In the genomic region with DNA sequence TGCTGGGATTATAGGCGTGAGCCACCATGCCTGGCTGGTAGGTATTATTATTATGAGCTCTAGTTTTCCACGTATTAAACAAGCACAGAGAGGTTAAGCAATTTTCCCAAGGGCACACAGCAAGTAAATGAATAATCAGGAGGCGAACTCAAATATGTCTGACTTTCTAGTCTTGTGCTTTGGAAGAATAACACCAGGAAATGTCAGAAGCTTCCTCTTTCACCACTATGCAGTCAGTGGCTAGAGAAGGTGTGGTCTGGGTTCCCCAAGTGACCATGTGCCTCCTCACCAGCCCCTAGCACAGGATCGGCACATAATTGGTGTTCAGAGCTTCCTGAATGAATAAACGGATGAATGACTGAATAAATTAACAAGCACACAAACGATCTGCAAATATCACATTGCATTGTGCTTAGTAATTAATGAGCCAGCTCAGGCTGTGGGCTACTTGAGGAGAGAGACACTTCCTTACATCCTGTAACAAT, we compare ENCODE assay signal across 17 cellular contexts. TPM values are rescaled to one million over a fixed set of nuclear protein-coding genes. Genes with fewer than 3 reads are reported as not detected.
DNase-seq lines count a peak whose midpoint lies in the region; ATAC-seq, FAIRE-seq and TF ChIP-seq lines count a peak whose summit lies in the region.
"Had no signal": no experiment of that assay in that cellular context is flagged by ENCODE, and none has a peak within 500 bp of the region (broad histone marks: within the 10 kb centered on the region; RNA-seq: fewer than 3 reads in every experiment).

No MANE protein-coding gene starts in this region.

- no peaks in the 10 kb centered on the region for H3K36me3 ChIP-seq in HepG2 (replicated peaks in 1 of 2; ENCODE audit: control insufficient read depth in 1 of 2, insufficient read depth in 2 of 2, low read length in 2 of 2)
- no peaks in the 10 kb centered on the region for H3K36me3 ChIP-seq in right lobe of liver
- H3K36me3 ChIP-seq in bronchial epithelial cell (ENCODE audit: control insufficient read depth, insufficient read depth, low read length): no peaks in the 10 kb centered on the region
- H3K36me3 ChIP-seq: SJSA1, WERI-Rb-1 had no signal

- TF ChIP-seq CTCF in HepG2 (CRISPR knock-in tag; IDR thresholded peaks at IDR 0.05) (no peak), right lobe of liver (IDR thresholded peaks at IDR 0.05) (no peak), bronchial epithelial cell (IDR thresholded peaks at IDR 0.05; ENCODE audit: insufficient read depth, low read length, severe bottlenecking) (no peak)

- TF ChIP-seq EP300 in HepG2 (IDR thresholded peaks at IDR 0.05; ENCODE audit: low read depth in 2 of 2, low read length in 2 of 2) (no peak), HepG2 (CRISPR knock-in tag; IDR thresholded peaks at IDR 0.05; ENCODE audit: borderline replicate concordance) (no peak)

- no peak overlapping the region for H3K4me2 ChIP-seq in HepG2 (ENCODE audit: low read depth, low read length)

- H3K27ac ChIP-seq in HepG2 (ENCODE audit: extremely low read length, insufficient read depth, low read length): no peak overlapping the region
- H3K27ac ChIP-seq in right lobe of liver: no peak overlapping the region
- H3K27ac ChIP-seq: coronary artery, SJSA1 had no signal

- no peak for TF ChIP-seq RAD21 in HepG2 (CRISPR knock-in tag; IDR thresholded peaks at IDR 0.05)

- H3K4me1 ChIP-seq in HepG2 (ENCODE audit: insufficient read depth, low read length) (no peaks in the 10 kb centered on the region), right lobe of liver (no peaks in the 10 kb centered on the region)
- H3K4me1 ChIP-seq: SJSA1 had no signal

- H2AFZ ChIP-seq in HepG2 (ENCODE audit: low read length): no peak overlapping the region

- intact Hi-C loops in HepG2 (cut with micrococcal nuclease; ENCODE audit: unreplicated experiment): no loop called here
- intact Hi-C loops in right lobe of liver (cut with DNase I): no loop called here

- ATAC-seq in HepG2: no peak
- no peak for ATAC-seq in right lobe of liver
- no peak for ATAC-seq in GM19035 (IDR thresholded peaks at IDR 0.05; ENCODE audit: unreplicated experiment)
- ATAC-seq in GM18907 (IDR thresholded peaks at IDR 0.05; ENCODE audit: unreplicated experiment): no peak

- no peak for TF ChIP-seq POLR2A in HepG2 (IDR thresholded peaks at IDR 0.05; ENCODE audit: insufficient read depth in 1 of 2, low read depth in 2 of 2, low read length in 2 of 2)
- TF ChIP-seq POLR2A in right lobe of liver (IDR thresholded peaks at IDR 0.05): no peak

- H3K79me2 ChIP-seq in HepG2 (ENCODE audit: insufficient read depth, low read length): no peaks in the 10 kb centered on the region

- H3K9me3 ChIP-seq in HepG2 (ENCODE audit: low read length) (no peaks in the 10 kb centered on the region), right lobe of liver (no peaks in the 10 kb centered on the region)
- H3K9me3 ChIP-seq: SJSA1 had no signal

- CTCF ChIA-PET in HepG2 (lab: Yijun Ruan, JAX; ENCODE audit: low intra/inter-chr PET ratio, low total read pairs): no interaction called here

- FAIRE-seq in HepG2 (lab: Jason Lieb, UNC) (no peak), bronchial epithelial cell (lab: Jason Lieb, UNC) (peak; percentile 83)
- FAIRE-seq: G401.6 had no signal

- BruUV-seq in HepG2 (replicated peaks; lab: Mats Ljungman, UMichigan): no TSS peak

- no peaks in the 10 kb centered on the region for H4K20me1 ChIP-seq in HepG2 (ENCODE audit: insufficient read depth, low read length)

- DNase-seq in HepG2 (ENCODE audit: low spot score) (no peak), right lobe of liver (no peak), NCI-H2196 treated with DMSO at 0.1 percent for 48 hours (lab: John Stamatoyannopoulos, UW; ENCODE audit: unreplicated experiment) (peak; percentile 56), bronchial epithelial cell (ENCODE audit: low read depth) (peak; percentile 95), nucleus accumbens (lab: John Stamatoyannopoulos, UW) (no peak), inferior parietal cortex (ENCODE audit: extremely low spot score) (no peak)
- DNase-seq: activated CD8-positive, alpha-beta memory T cell treated with anti-CD3 and anti-CD28 coated beads, Interleukin-2, amount 50 U/mL, for 48 hours; Karpas-422; stimulated activated CD4-positive, alpha-beta T cell treated with anti-CD3 and anti-CD28 coated beads, Interleukin-2, amount 100 ng/mL, for 24 hours; WERI-Rb-1 had no signal

- POLR2A ChIA-PET in HepG2 (lab: Yijun Ruan, JAX): no interaction called here

- WGBS in HepG2 (ENCODE audit: low lambda C conversion rate): 12% methylated on average over 6 of the region's 6 CpGs
- 41% methylated on average over 6 of the region's 6 CpGs for WGBS in right lobe of liver (ENCODE audit: insufficient coverage, low coverage, low lambda C conversion rate, missing lambda C conversion rate)

- H3K9ac ChIP-seq in HepG2 (ENCODE audit: insufficient read depth, low read depth, low read length): no peak overlapping the region

- in situ Hi-C loops in HepG2 (cut with HindIII; ENCODE audit: extremely low pct_ligation_motif_present, low pct_unique_long_range_greater_than_20kb): no loop called here

- H3K4me3 ChIP-seq in HepG2 (replicated peaks in 1 of 3; ENCODE audit: insufficient read depth in 1 of 3, low read depth in 2 of 3, low read length in 3 of 3) (no peak overlapping the region), right lobe of liver (no peak overlapping the region), bronchial epithelial cell (ENCODE audit: low read depth, low read length) (no peak overlapping the region)
- H3K4me3 ChIP-seq: coronary artery, SJSA1 had no signal

- peaks cover 3 to 5% of the 10 kb centered on the region in 2 experiments; a peak in 3 of 5 replicates for H3K27me3 ChIP-seq in HepG2 (ENCODE audit: control insufficient read depth in 1 of 2, insufficient read depth in 2 of 2, low read length in 2 of 2)
- H3K27me3 ChIP-seq in right lobe of liver: no peaks in the 10 kb centered on the region
- H3K27me3 ChIP-seq in bronchial epithelial cell (ENCODE audit: control insufficient read depth, insufficient read depth, low read length): no peaks in the 10 kb centered on the region
- H3K27me3 ChIP-seq: SJSA1 had no signal

TF ChIP-seq in HepG2, 621 proteins besides CTCF, POLR2A, EP300 and RAD21:
- TF ChIP-seq, protein P1, sequence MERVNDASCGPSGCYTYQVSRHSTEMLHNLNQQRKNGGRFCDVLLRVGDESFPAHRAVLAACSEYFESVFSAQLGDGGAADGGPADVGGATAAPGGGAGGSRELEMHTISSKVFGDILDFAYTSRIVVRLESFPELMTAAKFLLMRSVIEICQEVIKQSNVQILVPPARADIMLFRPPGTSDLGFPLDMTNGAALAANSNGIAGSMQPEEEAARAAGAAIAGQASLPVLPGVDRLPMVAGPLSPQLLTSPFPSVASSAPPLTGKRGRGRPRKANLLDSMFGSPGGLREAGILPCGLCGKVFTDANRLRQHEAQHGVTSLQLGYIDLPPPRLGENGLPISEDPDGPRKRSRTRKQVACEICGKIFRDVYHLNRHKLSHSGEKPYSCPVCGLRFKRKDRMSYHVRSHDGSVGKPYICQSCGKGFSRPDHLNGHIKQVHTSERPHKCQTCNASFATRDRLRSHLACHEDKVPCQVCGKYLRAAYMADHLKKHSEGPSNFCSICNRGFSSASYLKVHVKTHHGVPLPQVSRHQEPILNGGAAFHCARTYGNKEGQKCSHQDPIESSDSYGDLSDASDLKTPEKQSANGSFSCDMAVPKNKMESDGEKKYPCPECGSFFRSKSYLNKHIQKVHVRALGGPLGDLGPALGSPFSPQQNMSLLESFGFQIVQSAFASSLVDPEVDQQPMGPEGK (CRISPR knock-in tag; IDR thresholded peaks at IDR 0.05): no peak
- TF ChIP-seq ZNF776 (CRISPR knock-in tag; IDR thresholded peaks at IDR 0.05): no peak
- TF ChIP-seq ZNF839 (CRISPR knock-in tag; IDR thresholded peaks at IDR 0.05; ENCODE audit: borderline replicate concordance): no peak
- no peak for TF ChIP-seq ZNF350 (CRISPR knock-in tag; IDR thresholded peaks at IDR 0.05; ENCODE audit: borderline replicate concordance, low read depth)
- TF ChIP-seq, protein P2, sequence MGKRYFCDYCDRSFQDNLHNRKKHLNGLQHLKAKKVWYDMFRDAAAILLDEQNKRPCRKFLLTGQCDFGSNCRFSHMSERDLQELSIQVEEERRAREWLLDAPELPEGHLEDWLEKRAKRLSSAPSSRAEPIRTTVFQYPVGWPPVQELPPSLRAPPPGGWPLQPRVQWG (CRISPR knock-in tag; IDR thresholded peaks at IDR 0.05; ENCODE audit: borderline replicate concordance, low read depth): no peak
- TF ChIP-seq XRCC5 (optimal IDR thresholded peaks at IDR 0.05; ENCODE audit: low read length): no peak
- TF ChIP-seq MTA3 (CRISPR knock-in tag; IDR thresholded peaks at IDR 0.05): no peak
- peak; percentile 85; the same call in 1 of the 2 replicates for TF ChIP-seq ZNF768 (CRISPR knock-in tag; IDR thresholded peaks at IDR 0.05)
- TF ChIP-seq FOXA3 (CRISPR knock-in tag; IDR thresholded peaks at IDR 0.05): no peak
TF ChIP-seq in HepG2: peak in this region for 1.

RNA-seq across cellular contexts. Expression of a gene that starts 21.6 kb away (rescaled TPM):
- total RNA-seq in HepG2 (2016; rRNA removed; fragmentation: Illumina TruSeq; extraction: Trizol): not detected in 2 replicates
- total RNA-seq in HepG2 (2016; cell fraction: cytosol; rRNA removed; fragmentation: Illumina TruSeq; extraction: Trizol; ENCODE audit: low read depth): not detected in 2 replicates
- total RNA-seq in HepG2 (2016; cell fraction: insoluble cytoplasmic fraction; rRNA removed; fragmentation: Illumina TruSeq; extraction: Trizol): not detected in 2 replicates
- total RNA-seq in HepG2 (2016; cell fraction: membrane; rRNA removed; fragmentation: Illumina TruSeq; extraction: Trizol): not detected in 2 replicates
- total RNA-seq in HepG2 (2016; cell fraction: nucleus; rRNA removed; fragmentation: Illumina TruSeq; extraction: Trizol): not detected in 2 replicates
- polyA plus RNA-seq in HepG2 (2011; rRNA removed): not detected in 2 replicates
- not detected in 2 replicates for polyA plus RNA-seq in HepG2 (2011; cell fraction: cytosol; rRNA removed)
- polyA plus RNA-seq in HepG2 (2011; cell fraction: nucleus; rRNA removed): not detected in 2 replicates
- not detected in 2 replicates for polyA plus RNA-seq in HepG2 (2012)
- not detected in 2 replicates for polyA plus RNA-seq in HepG2 (2016; cell fraction: cytosol; fragmentation: Illumina TruSeq; extraction: Trizol; ENCODE audit: low read depth)
- not detected in 2 replicates for polyA plus RNA-seq in HepG2 (2016; cell fraction: insoluble cytoplasmic fraction; fragmentation: Illumina TruSeq; extraction: Trizol; ENCODE audit: low read depth)
- polyA plus RNA-seq in HepG2 (2016; cell fraction: membrane; fragmentation: Illumina TruSeq; extraction: Trizol; ENCODE audit: low read depth): not detected in 2 replicates
- polyA plus RNA-seq in HepG2 (2016; cell fraction: nucleus; fragmentation: Illumina TruSeq; extraction: Trizol; ENCODE audit: insufficient read depth, low read depth): not detected in 2 replicates
- not detected in 2 replicates for polyA minus RNA-seq in HepG2 (2011; rRNA and poly(A)+ RNA removed; ENCODE audit: low replicate concordance)
- not detected in 2 replicates for polyA minus RNA-seq in HepG2 (2011; cell fraction: cytosol; rRNA and poly(A)+ RNA removed)
- polyA minus RNA-seq in HepG2 (2011; cell fraction: nucleus; rRNA and poly(A)+ RNA removed): not detected in 2 replicates
- under 1 TPM in 2 of 6 experiments, not detected in 4; 0.12 to 0.13 TPM for total RNA-seq in right lobe of liver
- 0.79 and 5.8 TPM in 2 replicates for total RNA-seq in bronchial epithelial cell
- total RNA-seq: NCI-H460, progenitor cell of endocrine pancreas, SJSA1 had no signal

Comparison
In these comparisons a context has a peak if more than half of its experiments do, and no peak if none do; other contexts are left out.
1. DNase-seq: peak in NCI-H2196 treated with DMSO at 0.1 percent for 48 hours (single experiment) and bronchial epithelial cell (single experiment); none in HepG2 (single experiment), right lobe of liver (0 of 3), nucleus accumbens (0 of 56) and inferior parietal cortex (single experiment).